ENCODE assay signal across 8 cellular contexts in the genomic region with DNA sequence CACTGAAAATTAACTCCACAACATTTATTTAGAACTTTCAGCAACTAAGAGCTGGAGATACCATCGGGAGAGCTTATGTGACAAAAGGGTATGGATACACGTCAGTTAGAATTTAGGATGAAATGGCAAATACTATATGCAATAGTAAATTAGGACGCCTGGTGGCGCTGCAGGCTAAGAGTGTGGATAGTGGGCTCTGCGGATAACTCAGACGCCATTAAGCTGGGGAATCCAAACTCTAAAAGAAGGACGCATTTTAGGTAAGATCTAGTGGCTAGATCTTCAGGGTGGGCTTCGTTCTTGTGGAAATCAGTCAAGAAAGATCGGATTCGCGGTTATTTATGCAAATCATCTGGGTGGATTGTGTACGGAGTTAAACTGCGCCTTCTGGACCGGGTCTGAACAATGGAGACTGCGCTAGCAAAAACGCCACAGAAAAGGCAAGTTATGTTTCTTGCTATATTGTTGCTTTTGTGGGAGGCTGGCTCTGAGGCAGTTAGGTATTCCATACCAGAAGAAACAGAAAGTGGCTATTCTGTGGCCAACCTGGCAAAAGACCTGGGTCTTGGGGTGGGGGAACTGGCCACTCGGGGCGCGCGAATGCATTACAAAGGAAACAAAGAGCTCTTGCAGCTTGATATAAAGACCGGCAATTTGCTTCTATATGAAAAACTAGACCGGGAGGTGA. TPM values are rescaled to one million over a fixed set of nuclear protein-coding genes. Genes with fewer than 3 reads are reported as not detected.
A peak's percentile ranks its signal among the peaks of the same experiment; 100 is the strongest.
DNase-seq lines count a peak whose midpoint lies in the region; ATAC-seq and TF ChIP-seq lines count a peak whose summit lies in the region.

PCDHB5 (plus strand) TSS at position 177 of the 688 bp plus-strand sequence; CDS start at position 406, 229 bp downstream.

- DNase-seq in ACHN, result peak; percentile 5
- peak; percentile 47 to 77 for DNase-seq in HAP-1 (ENCODE audit: low spot score in 2 of 2)
- peak; percentile 4 for DNase-seq in T1000 (lab: John Stamatoyannopoulos, UW)
- no peak for DNase-seq in left ventricle myocardium inferior
- DNase-seq in smooth muscle cell (lab: John Stamatoyannopoulos, UW; ENCODE audit: unreplicated experiment), result no peak

- peak; percentile 53 for TF ChIP-seq CTCF in left ventricle myocardium inferior (IDR thresholded peaks at IDR 0.05; ENCODE audit: borderline replicate concordance)
- TF ChIP-seq CTCF in smooth muscle cell (IDR thresholded peaks at IDR 0.05; ENCODE audit: borderline replicate concordance, insufficient read depth, poor library complexity, severe bottlenecking), result peak; percentile 49

- no peaks in the 10 kb centered on the region for H3F3A ChIP-seq in smooth muscle cell (ENCODE audit: low read depth)

- no peaks in the 10 kb centered on the region for H4K20me1 ChIP-seq in smooth muscle cell (ENCODE audit: low read depth)

- H3K36me3 ChIP-seq in HAP-1 (replicated peaks), result no peaks in the 10 kb centered on the region
- no peaks in the 10 kb centered on the region for H3K36me3 ChIP-seq in left ventricle myocardium inferior
- H3K36me3 ChIP-seq in smooth muscle cell (ENCODE audit: low read depth), result no peaks in the 10 kb centered on the region

- no peaks in the 10 kb centered on the region for H3K27me3 ChIP-seq in HAP-1 (ENCODE audit: low read depth)
- H3K27me3 ChIP-seq in left ventricle myocardium inferior (ENCODE audit: low read depth), result peaks cover 17% of the 10 kb centered on the region
- H3K27me3 ChIP-seq in smooth muscle cell (ENCODE audit: low read depth), result no peaks in the 10 kb centered on the region

- H3K4me1 ChIP-seq in HAP-1, result no peaks in the 10 kb centered on the region
- no peaks in the 10 kb centered on the region for H3K4me1 ChIP-seq in left ventricle myocardium inferior
- no peaks in the 10 kb centered on the region for H3K4me1 ChIP-seq in smooth muscle cell (ENCODE audit: low read depth)

- 42% methylated on average over 22 of the region's 22 CpGs for WGBS in smooth muscle cell (ENCODE audit: low lambda C conversion rate)

- no peak within 1 kb of the TSS for H3K27ac ChIP-seq in left ventricle myocardium inferior (replicated peaks)
- H3K27ac ChIP-seq in smooth muscle cell (ENCODE audit: low read depth), result no peak within 1 kb of the TSS

- intact Hi-C loops in left ventricle myocardium inferior (cut with micrococcal nuclease), result no loop called here

- ATAC-seq in HG02642 (IDR thresholded peaks at IDR 0.05; ENCODE audit: poor library complexity, unreplicated experiment) (no peak), GM21528 (IDR thresholded peaks at IDR 0.05; ENCODE audit: low FRiP score, unreplicated experiment) (no peak), GM19035 (IDR thresholded peaks at IDR 0.05; ENCODE audit: unreplicated experiment) (no peak)

- H3K4me3 ChIP-seq in HAP-1 (peak within 1 kb of the TSS; percentile 33), left ventricle myocardium inferior (peak within 1 kb of the TSS; percentile 58), smooth muscle cell (peak within 1 kb of the TSS; percentile 60)

- H3K4me2 ChIP-seq in smooth muscle cell, result peak within 1 kb of the TSS; percentile 76

- H2AFZ ChIP-seq in smooth muscle cell (ENCODE audit: low read depth), result peak within 1 kb of the TSS; percentile 93

- H3K79me2 ChIP-seq in smooth muscle cell (ENCODE audit: low read depth), result no peaks in the 10 kb centered on the region

- in situ Hi-C loops in ACHN (cut with HindIII; ENCODE audit: low pct_ligation_motif_present, low pct_unique_long_range_greater_than_20kb, low sequenced_read_pairs) (no loop called here), HAP-1 (cut with MboI; ENCODE audit: low sequenced_read_pairs) (no loop called here)

- H3K9ac ChIP-seq in smooth muscle cell (ENCODE audit: low read depth), result peak within 1 kb of the TSS; percentile 60

- H3K9me3 ChIP-seq in HAP-1, result no peaks in the 10 kb centered on the region
- H3K9me3 ChIP-seq in left ventricle myocardium inferior (replicated peaks), result peaks cover 98% of the 10 kb centered on the region
- H3K9me3 ChIP-seq in smooth muscle cell (replicated peaks; ENCODE audit: low read depth), result peaks cover 4% of the 10 kb centered on the region

RNA-seq across cellular contexts. Expression of gene PCDHB5, which starts in this region (rescaled TPM):
- total RNA-seq in left ventricle myocardium inferior (2.3 TPM), smooth muscle cell (12.0 and 12.8 TPM in 2 replicates)
- 6.3 and 9.7 TPM in 2 replicates for polyA plus RNA-seq in smooth muscle cell

Comparison
In these comparisons a context has a peak if more than half of its experiments do, and no peak if none do; other contexts are left out.
1. DNase-seq: peak in ACHN (single experiment), HAP-1 (2 of 2) and T1000 (single experiment); none in left ventricle myocardium inferior (single experiment) and smooth muscle cell (single experiment).
2. Peak in every context shown above with its lines, with median percentiles within 50 percentile points of each other: H3K4me3 ChIP-seq.